17 cellular contexts compared by ENCODE assay signal in the genomic region with DNA sequence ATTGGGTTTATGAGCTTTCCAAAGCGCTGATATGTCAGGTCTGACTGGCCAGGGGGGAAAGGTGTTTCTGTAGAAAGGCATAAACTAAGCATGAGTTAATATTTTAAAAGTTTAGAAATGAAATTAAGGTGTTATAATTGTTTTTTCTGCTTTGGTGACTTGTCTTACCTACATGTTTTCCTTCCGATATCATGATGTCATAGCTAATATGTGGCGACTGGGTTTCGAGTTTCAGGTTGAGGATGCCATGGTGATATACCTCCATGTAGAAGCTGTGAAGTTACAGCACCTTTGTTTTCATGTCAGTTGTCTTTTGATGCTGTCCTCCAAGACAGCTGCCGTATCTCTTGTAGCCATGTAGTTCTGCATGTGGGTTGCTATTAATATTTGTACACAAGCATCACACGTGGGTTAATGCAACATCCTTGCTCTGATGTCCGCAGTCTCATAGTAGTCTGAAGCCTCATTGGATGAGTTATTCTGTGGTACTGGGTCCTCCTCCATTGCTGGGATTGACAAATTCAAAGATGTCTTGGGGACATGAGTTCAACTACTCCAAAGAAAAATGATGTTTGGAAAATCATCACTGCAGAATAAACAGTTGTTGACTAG.
"Had no signal": no experiment of that assay in that cellular context is flagged by ENCODE, and none has a peak within 500 bp of the region (broad histone marks: within the 10 kb centered on the region; RNA-seq: fewer than 3 reads in every experiment).

No MANE protein-coding gene starts in this region.

- H3K4me3 Mint-ChIP-seq: activated CD4-positive, alpha-beta memory T cell treated with anti-CD3 and anti-CD28 coated beads for 36 hours; activated naive CD4-positive, alpha-beta T cell treated with anti-CD3 and anti-CD28 coated beads for 36 hours; activated naive CD8-positive, alpha-beta T cell treated with anti-CD3 and anti-CD28 coated beads, Interleukin-2, amount 10 ng/mL, durations not matched to agents 7 days and 5 days; activated T-cell treated with anti-CD3 and anti-CD28 coated beads, Interleukin-2, amount 50 U/mL, for 72 hours; dendritic cell treated with granulocyte-macrophage colony-stimulating factor and Interleukin-4, amounts not matched to agents 40 ng/mL and 50 ng/mL, for 4 days; naive B cell; neural crest cell; T-helper 1 cell treated with Interleukin-12 subunit alpha and Interleukin-12 subunit beta and Interleukin-4 antibody, amounts not matched to agents 30 μg/mL and 1 μg/mL, for 36 hours had no signal

- ATAC-seq: activated T-cell treated with anti-CD3 and anti-CD28 coated beads, Interleukin-2, amount 50 U/mL, for 72 hours had no signal

- DNase-seq: activated CD4-positive, alpha-beta memory T cell treated with anti-CD3 and anti-CD28 coated beads for 36 hours; activated CD4-positive, alpha-beta T cell treated with anti-CD3 and anti-CD28 coated beads for 48 hours; activated CD4-positive, CD25-positive, alpha-beta regulatory T cell; activated effector memory CD4-positive, alpha-beta T cell treated with Interleukin-2 at 50 U/mL for 16 hours; activated naive CD4-positive, alpha-beta T cell treated with anti-CD3 and anti-CD28 coated beads for 36 hours; activated naive CD8-positive, alpha-beta T cell treated with anti-CD3 and anti-CD28 coated beads, Interleukin-2, amount 10 ng/mL, durations not matched to agents 7 days and 5 days; activated T-cell treated with anti-CD3 and anti-CD28 coated beads, Interleukin-2, amount 50 U/mL, for 72 hours; effector CD4-positive, alpha-beta T cell; naive B cell; occipital lobe; retina; stimulated activated CD4-positive, alpha-beta T cell treated with anti-CD3 and anti-CD28 coated beads, Interleukin-4, amount 100 ng/mL, for 1 hour; stimulated activated naive CD4-positive, alpha-beta T cell treated with Interleukin-2 at 50 U/mL for 16 hours had no signal

- H3K27ac Mint-ChIP-seq: activated CD4-positive, alpha-beta memory T cell treated with anti-CD3 and anti-CD28 coated beads for 36 hours; activated naive CD4-positive, alpha-beta T cell treated with anti-CD3 and anti-CD28 coated beads for 36 hours; activated naive CD8-positive, alpha-beta T cell treated with anti-CD3 and anti-CD28 coated beads, Interleukin-2, amount 10 ng/mL, durations not matched to agents 7 days and 5 days; activated T-cell treated with anti-CD3 and anti-CD28 coated beads, Interleukin-2, amount 50 U/mL, for 72 hours; dendritic cell treated with granulocyte-macrophage colony-stimulating factor and Interleukin-4, amounts not matched to agents 40 ng/mL and 50 ng/mL, for 4 days; T-helper 1 cell treated with Interleukin-12 subunit alpha and Interleukin-12 subunit beta and Interleukin-4 antibody, amounts not matched to agents 30 μg/mL and 1 μg/mL, for 36 hours had no signal

- H3K4me3 ChIP-seq: skin epidermis had no signal

- H3K27me3 Mint-ChIP-seq: activated CD4-positive, alpha-beta memory T cell treated with anti-CD3 and anti-CD28 coated beads for 36 hours; activated naive CD8-positive, alpha-beta T cell treated with anti-CD3 and anti-CD28 coated beads, Interleukin-2, amount 10 ng/mL, durations not matched to agents 7 days and 5 days; naive B cell had no signal
